Comparison of ENCODE assay signal across 25 cellular contexts in the genomic region with DNA sequence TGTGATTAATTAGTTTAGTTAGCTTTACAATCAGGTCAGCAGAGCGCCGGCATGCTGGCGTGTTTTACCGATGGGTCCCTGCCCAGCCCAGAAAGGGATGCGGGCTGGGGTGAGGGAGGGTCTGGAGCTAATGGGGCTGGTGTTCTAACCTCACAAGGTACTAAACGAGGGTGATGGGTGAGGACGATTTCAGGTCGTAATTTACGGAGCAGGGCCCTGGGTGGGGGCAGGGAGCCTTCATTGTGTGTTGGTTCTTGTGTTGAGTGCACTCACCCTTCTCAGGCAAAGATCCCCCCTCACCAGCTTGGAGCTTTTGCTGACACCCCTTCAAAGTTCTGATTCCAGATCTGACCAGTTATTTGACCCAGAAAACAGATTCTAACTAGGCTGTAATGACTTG.
"Had no signal": no experiment of that assay in that cellular context is flagged by ENCODE, and none has a peak within 500 bp of the region (broad histone marks: within the 10 kb centered on the region; RNA-seq: fewer than 3 reads in every experiment).

No MANE protein-coding gene starts in this region.

- H3K27me3 ChIP-seq: brain microvascular endothelial cell, esophagus squamous epithelium, hepatocyte, neural progenitor cell, thyroid gland, upper lobe of left lung, vagina had no signal

- H3K27ac ChIP-seq: brain microvascular endothelial cell, esophagus squamous epithelium, hepatocyte, neural progenitor cell, thyroid gland, upper lobe of left lung, vagina, WERI-Rb-1 had no signal

- DNase-seq: activated CD4-positive, alpha-beta T cell treated with anti-CD3 and anti-CD28 coated beads for 48 hours; activated CD4-positive, alpha-beta T cell treated with anti-CD3 and anti-CD28 coated beads, Interleukin-2, amount 50 U/mL, for 48 hours; activated CD8-positive, alpha-beta memory T cell treated with anti-CD3 and anti-CD28 coated beads for 24 hours; activated gamma-delta T cell; activated naive CD4-positive, alpha-beta T cell treated with anti-CD3 and anti-CD28 coated beads, Interleukin-2, amount 50 U/mL, for 16 hours; amniotic stem cell; brain microvascular endothelial cell; central memory CD4-positive, alpha-beta T cell; esophagus squamous epithelium; foreskin melanocyte; natural killer cell; occipital lobe; small intestine; stimulated activated CD4-positive, alpha-beta T cell treated with anti-CD3 and anti-CD28 coated beads, Interleukin-4, amount 100 ng/mL, for 24 hours; SW 1271; T1000; thyroid gland; upper lobe of left lung; WERI-Rb-1 had no signal

- H3K4me1 ChIP-seq: esophagus squamous epithelium, upper lobe of left lung, vagina had no signal

- H3K4me3 ChIP-seq: esophagus squamous epithelium, hepatocyte, neural progenitor cell, thyroid gland, upper lobe of left lung, vagina had no signal

- H3K36me3 ChIP-seq: brain microvascular endothelial cell, esophagus squamous epithelium, neural progenitor cell, thyroid gland, upper lobe of left lung, vagina, WERI-Rb-1 had no signal

- ATAC-seq: activated CD4-positive, CD25-positive, alpha-beta regulatory T cell treated with anti-CD3 and anti-CD28 coated beads, Interleukin-2, amount 50 U/mL, for 24 hours; natural killer cell; sciatic nerve; stimulated activated effector memory CD8-positive, alpha-beta T cell treated with anti-CD3 and anti-CD28 coated beads, Interleukin-12 subunit alpha, Interleukin-12 subunit beta, amount 100 ng/mL, for 72 hours had no signal

- H3K9me3 ChIP-seq: esophagus squamous epithelium, thyroid gland, upper lobe of left lung, vagina had no signal
